14 cellular contexts compared by ENCODE assay signal in genomic region chr6:108698593-108699289, GRCh38.
"Had no signal": no experiment of that assay in that cellular context is flagged by ENCODE, and none has a peak within 500 bp of the region (broad histone marks: within the 10 kb centered on the region; RNA-seq: fewer than 3 reads in every experiment).

No MANE protein-coding gene starts in this region.

- H3K4me3 ChIP-seq: prostate gland, sigmoid colon, spleen, stomach, testis had no signal

- DNase-seq: activated naive CD4-positive, alpha-beta T cell; activated naive CD8-positive, alpha-beta T cell treated with anti-CD3 and anti-CD28 coated beads, Interleukin-2, amount 10 ng/mL, durations not matched to agents 7 days and 5 days; cerebellar nuclear complex; effector memory CD8-positive, alpha-beta T cell; foreskin melanocyte; sigmoid colon; spleen; stimulated activated CD4-positive, alpha-beta T cell treated with anti-CD3 and anti-CD28 coated beads, Interleukin-1b, Interleukin-23, amount 100 ng/mL, for 48 hours; stomach; testis had no signal

- H3K36me3 ChIP-seq: prostate gland, sigmoid colon had no signal

- H3K27me3 ChIP-seq: sigmoid colon, spleen, stomach, testis had no signal

- ATAC-seq: activated CD4-positive, CD25-positive, alpha-beta regulatory T cell treated with anti-CD3 and anti-CD28 coated beads, Interleukin-2, amount 50 U/mL, for 24 hours; effector memory CD8-positive, alpha-beta T cell; left lobe of liver had no signal

- H3K27ac ChIP-seq: prostate gland, sigmoid colon, stomach, testis had no signal

- H3K9me3 ChIP-seq: prostate gland, testis had no signal

- FAIRE-seq: islet of Langerhans had no signal

- H3K4me1 ChIP-seq: prostate gland, sigmoid colon, spleen, stomach, testis had no signal
